Comparison of ENCODE assay signal across 8 cellular contexts in genomic region chr10:47775361-47776231, GRCh38. TPM values are rescaled to one million over a fixed set of nuclear protein-coding genes. Genes with fewer than 3 reads are reported as not detected.
DNase-seq lines count a peak whose midpoint lies in the region; ATAC-seq, FAIRE-seq and TF ChIP-seq lines count a peak whose summit lies in the region.
"Not testable (repeated sequence)": the region's sequence is repeated elsewhere in the genome, so short reads cannot be mapped to it uniquely, and the experiment has no call there.

No MANE protein-coding gene starts in this region.

- H3K9me3 ChIP-seq in NT2/D1 (ENCODE audit: insufficient read depth, low read length); endothelial cell of umbilical vein (replicated peaks; ENCODE audit: control insufficient read depth, insufficient read depth, low read length); keratinocyte (ENCODE audit: control insufficient read depth, low read depth, low read length); prostate gland: not testable (repeated sequence)

- POLR2A ChIA-PET in activated CD8-positive, alpha-beta T cell treated with anti-CD3 and anti-CD28 coated beads for 36 hours (lab: Charles Lee); endothelial cell of umbilical vein (lab: Charles Lee): not testable (repeated sequence)

- not testable (repeated sequence) for H3K27me3 ChIP-seq in NT2/D1 (ENCODE audit: insufficient read depth, insufficient read length); endothelial cell of umbilical vein (ENCODE audit: control insufficient read depth in 2 of 2, insufficient read depth in 2 of 2, low read length in 2 of 2); keratinocyte (ENCODE audit: control insufficient read depth, extremely low read depth, insufficient read depth, low read length); prostate gland (replicated peaks; ENCODE audit: insufficient read depth)

- not testable (repeated sequence) for H3K4me3 Mint-ChIP-seq in activated CD8-positive, alpha-beta T cell treated with anti-CD3 and anti-CD28 coated beads for 36 hours

- H3K4me1 ChIP-seq in NT2/D1 (ENCODE audit: insufficient read depth, insufficient read length); endothelial cell of umbilical vein (ENCODE audit: control insufficient read depth, extremely low read depth, insufficient read depth, low read length); keratinocyte (ENCODE audit: control insufficient read depth, extremely low read depth, insufficient read depth, low read length); prostate gland (replicated peaks): not testable (repeated sequence)

- H3K36me3 ChIP-seq in NT2/D1 (ENCODE audit: insufficient read depth, insufficient read length, low read length); endothelial cell of umbilical vein (ENCODE audit: control insufficient read depth in 2 of 2, extremely low read depth in 1 of 2, insufficient read depth in 2 of 2, low read length in 2 of 2); keratinocyte (ENCODE audit: control insufficient read depth in 2 of 2, extremely low read depth in 1 of 2, insufficient read depth in 2 of 2, low read length in 2 of 2); prostate gland: not testable (repeated sequence)

- dilution Hi-C loops in endothelial cell of umbilical vein (cut with MboI; ENCODE audit: extremely low pct_ligation_motif_present, low sequenced_read_pairs); keratinocyte (cut with MboI; ENCODE audit: extremely low pct_ligation_motif_present, low sequenced_read_pairs): not testable (repeated sequence)

- H2AFZ ChIP-seq in endothelial cell of umbilical vein (ENCODE audit: low read depth, low read length); keratinocyte (ENCODE audit: control insufficient read depth, low read length): not testable (repeated sequence)

- H3K27me3 Mint-ChIP-seq in activated CD8-positive, alpha-beta T cell treated with anti-CD3 and anti-CD28 coated beads for 36 hours: not testable (repeated sequence)

- H3K79me2 ChIP-seq in endothelial cell of umbilical vein (ENCODE audit: control insufficient read depth, insufficient read depth, low read length); keratinocyte (ENCODE audit: control insufficient read depth, insufficient read depth, low read length): not testable (repeated sequence)

- H3K9me1 ChIP-seq in endothelial cell of umbilical vein (replicated peaks; ENCODE audit: control insufficient read depth, extremely low read depth, insufficient read depth, low read length); keratinocyte (ENCODE audit: control insufficient read depth, extremely low read depth, insufficient read depth, low read length): not testable (repeated sequence)

- H3K27ac ChIP-seq in endothelial cell of umbilical vein (ENCODE audit: insufficient read depth, low read depth, low read length); keratinocyte (ENCODE audit: control insufficient read depth, insufficient read depth, low read length); prostate gland: not testable (repeated sequence)

- intact Hi-C loops in activated CD8-positive, alpha-beta T cell treated with anti-CD3 and anti-CD28 coated beads for 36 hours (cut with micrococcal nuclease); endothelial cell of umbilical vein (cut with micrococcal nuclease); prostate gland (cut with DNase I): not testable (repeated sequence)

- not testable (repeated sequence) for BruUV-seq in endothelial cell of umbilical vein (replicated peaks; lab: Mats Ljungman, UMichigan)

- H3K27ac Mint-ChIP-seq in activated CD8-positive, alpha-beta T cell treated with anti-CD3 and anti-CD28 coated beads for 36 hours: not testable (repeated sequence)

- not testable (repeated sequence) for H3K36me3 Mint-ChIP-seq in activated CD8-positive, alpha-beta T cell treated with anti-CD3 and anti-CD28 coated beads for 36 hours (ENCODE audit: low read depth)

- H3K9me3 Mint-ChIP-seq in activated CD8-positive, alpha-beta T cell treated with anti-CD3 and anti-CD28 coated beads for 36 hours: not testable (repeated sequence)

- 9% methylated on average over 4 of the region's 6 CpGs for WGBS in prostate gland

- not testable (repeated sequence) for FAIRE-seq in GM18507 (lab: Jason Lieb, UNC); endothelial cell of umbilical vein (lab: Jason Lieb, UNC); keratinocyte (lab: Jason Lieb, UNC)

- TF ChIP-seq CTCF in AG09309 (IDR thresholded peaks at IDR 0.05; ENCODE audit: control insufficient read depth, insufficient read depth, low read depth, low read length, missing control alignments) (peak; percentile 58), endothelial cell of umbilical vein (IDR thresholded peaks at IDR 0.05; ENCODE audit: extremely low read depth in 1 of 2, insufficient read depth in 1 of 2, low read depth in 1 of 2, low read length in 2 of 2) (peak; percentile 20 to 55), keratinocyte (optimal IDR thresholded peaks at IDR 0.05 in 1 of 3, IDR thresholded peaks at IDR 0.05 in 1 of 3, conservative IDR thresholded peaks at IDR 0.05 in 1 of 3; ENCODE audit: extremely low read depth in 1 of 3, insufficient read depth in 2 of 3, low read length in 3 of 3) (peak; percentile 47 to 62 (median 61)), prostate gland (IDR thresholded peaks at IDR 0.05) (peak in 3 of 4 experiments; percentile 29 to 58 (median 41))
- TF ChIP-seq CTCF in activated CD8-positive, alpha-beta T cell treated with anti-CD3 and anti-CD28 coated beads for 36 hours (IDR thresholded peaks at IDR 0.05): not testable (repeated sequence)

- ATAC-seq in activated CD8-positive, alpha-beta T cell treated with anti-CD3 and anti-CD28 coated beads for 36 hours: peak; percentile 68

- not testable (repeated sequence) for H3K4me2 ChIP-seq in endothelial cell of umbilical vein (ENCODE audit: insufficient read depth, low read length); keratinocyte (ENCODE audit: control insufficient read depth, extremely low read depth, insufficient read depth, low read depth, low read length)

- CTCF ChIA-PET in activated CD8-positive, alpha-beta T cell treated with anti-CD3 and anti-CD28 coated beads for 36 hours (lab: Charles Lee); endothelial cell of umbilical vein (lab: Charles Lee): not testable (repeated sequence)

- H4K20me1 ChIP-seq in endothelial cell of umbilical vein (replicated peaks; ENCODE audit: control insufficient read depth, extremely low read depth, insufficient read depth, low read length); keratinocyte (ENCODE audit: control insufficient read depth, extremely low read depth, insufficient read depth, low read length): not testable (repeated sequence)

- peak; percentile 28 for DNase-seq in AG09309 (ENCODE audit: low read depth)
- peak; percentile 0 for DNase-seq in GM18507 (ENCODE audit: extremely low spot score, insufficient read length, low read depth)
- peak; percentile 35 for DNase-seq in LoVo (ENCODE audit: low spot score)
- DNase-seq in NT2/D1 (ENCODE audit: low read depth, low spot score): peak; percentile 30
- peak; percentile 41 for DNase-seq in activated CD8-positive, alpha-beta T cell treated with anti-CD3 and anti-CD28 coated beads for 36 hours
- DNase-seq in endothelial cell of umbilical vein (ENCODE audit: low read depth, low spot score): peak; percentile 64
- DNase-seq in keratinocyte (ENCODE audit: low read depth, low spot score): not testable (repeated sequence)
- DNase-seq in prostate gland (ENCODE audit: low spot score): peak; percentile 72

- H3K4me3 ChIP-seq in AG09309 (ENCODE audit: control insufficient read depth, low read depth, low read length); NT2/D1 (ENCODE audit: insufficient read length, low read depth); endothelial cell of umbilical vein (replicated peaks in 1 of 3; ENCODE audit: insufficient read depth in 1 of 3, low read depth in 1 of 3, low read length in 3 of 3); keratinocyte (ENCODE audit: control insufficient read depth in 2 of 3, extremely low read depth in 1 of 3, insufficient read depth in 2 of 3, low read depth in 1 of 3, low read length in 3 of 3); prostate gland: not testable (repeated sequence)

- H3K9ac ChIP-seq in NT2/D1 (ENCODE audit: insufficient read length, low read depth); endothelial cell of umbilical vein (replicated peaks; ENCODE audit: extremely low read depth, insufficient read depth, low read length); keratinocyte (ENCODE audit: control insufficient read depth, extremely low read depth, insufficient read depth, low read length): not testable (repeated sequence)

- H3K4me1 Mint-ChIP-seq in activated CD8-positive, alpha-beta T cell treated with anti-CD3 and anti-CD28 coated beads for 36 hours (ENCODE audit: low read depth): not testable (repeated sequence)

- not testable (repeated sequence) for TF ChIP-seq POLR2A in endothelial cell of umbilical vein (IDR thresholded peaks at IDR 0.05; ENCODE audit: low read depth, low read length); prostate gland (IDR thresholded peaks at IDR 0.05)

RNA-seq across cellular contexts. Expression of gene SYT15B, which starts 12.2 kb away (rescaled TPM):
- total RNA-seq in activated CD8-positive, alpha-beta T cell treated with anti-CD3 and anti-CD28 coated beads for 36 hours: under 1 TPM; 0.16 TPM
- total RNA-seq in endothelial cell of umbilical vein (0.18 TPM in 1 of 2 replicates, not detected in the other), prostate gland (1 to 10 TPM; 3.0 to 4.6 TPM)
- polyA plus RNA-seq in endothelial cell of umbilical vein (0.08 and 0.14 TPM in 2 replicates), keratinocyte (0.13 TPM in 1 of 3 replicates, not detected in the others)
- 0.06 and 0.08 TPM in 2 replicates for polyA plus RNA-seq in endothelial cell of umbilical vein (2011; cell fraction: cytosol; rRNA removed)
- 0.05 and 0.39 TPM in 2 replicates for polyA plus RNA-seq in endothelial cell of umbilical vein (2011; cell fraction: nucleus; rRNA removed)
- 0.05 and 0.16 TPM in 2 replicates for polyA plus RNA-seq in endothelial cell of umbilical vein (2012)
- polyA minus RNA-seq in endothelial cell of umbilical vein (0.25 TPM in 1 of 2 replicates, not detected in the other), keratinocyte (0.03 to 0.10 TPM in 2 of 3 replicates, not detected in the other)
- 0.41 TPM for polyA minus RNA-seq in endothelial cell of umbilical vein (2011; cell fraction: cytosol; rRNA and poly(A)+ RNA removed)
- 0.10 TPM in 1 of 2 replicates, not detected in the other for polyA minus RNA-seq in endothelial cell of umbilical vein (2011; cell fraction: nucleus; rRNA and poly(A)+ RNA removed)
- polyA plus RNA-seq in keratinocyte (2011; ENCODE audit: low read depth): not detected
- polyA plus RNA-seq in keratinocyte (2011; cell fraction: cytosol; rRNA removed): not detected in 2 replicates
- polyA plus RNA-seq in keratinocyte (2011; cell fraction: nucleus; rRNA removed): 0.06 TPM in 1 of 2 replicates, not detected in the other
- 0.07 and 0.28 TPM in 2 replicates for polyA plus RNA-seq in keratinocyte (2012; ENCODE audit: low replicate concordance)
- polyA minus RNA-seq in keratinocyte (2011; cell fraction: cytosol; rRNA and poly(A)+ RNA removed): not detected
- not detected in 2 replicates for polyA minus RNA-seq in keratinocyte (2011; cell fraction: nucleus; rRNA and poly(A)+ RNA removed)
